Comparison of ENCODE assay signal across 1 cellular context in the genomic region with DNA sequence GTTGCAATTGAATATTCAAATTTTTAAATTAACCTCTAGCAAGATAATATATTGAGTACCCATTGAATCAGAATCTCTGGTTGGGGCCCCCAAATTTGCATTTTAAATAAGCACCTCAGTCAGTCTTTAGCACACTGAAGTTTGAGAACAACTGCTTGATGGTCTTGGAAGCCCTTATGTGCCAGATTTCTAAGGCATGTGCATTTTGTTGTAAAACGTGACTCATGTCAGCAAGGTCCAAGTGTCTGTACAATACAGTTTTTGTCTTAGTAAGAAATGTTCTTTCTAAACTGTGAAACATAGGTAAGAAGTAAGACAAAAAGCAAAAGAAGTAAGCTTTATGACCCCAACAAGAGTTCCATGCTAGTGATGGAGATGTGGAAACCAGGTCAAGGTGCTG.
TF ChIP-seq lines count a peak whose summit lies in the region.

No MANE protein-coding gene starts in this region.

TF ChIP-seq in WTC11, 78 proteins besides CTCF, POLR2A, EP300 and RAD21 (continued from another document):
- TF ChIP-seq ZNF281 (CRISPR knock-in tag; IDR thresholded peaks at IDR 0.05) (no peak), E2F5 (CRISPR knock-in tag; IDR thresholded peaks at IDR 0.05) (no peak), NFATC4 (CRISPR knock-in tag; IDR thresholded peaks at IDR 0.05) (no peak), NR3C1 (CRISPR knock-in tag; conservative IDR thresholded peaks at IDR 0.05; ENCODE audit: low read depth) (no peak), GTF2I (CRISPR knock-in tag; conservative IDR thresholded peaks at IDR 0.05) (no peak), RORB (CRISPR knock-in tag; IDR thresholded peaks at IDR 0.05) (no peak), ZNF263 (CRISPR knock-in tag; IDR thresholded peaks at IDR 0.05; ENCODE audit: low read depth) (no peak), JAZF1 (CRISPR knock-in tag; IDR thresholded peaks at IDR 0.05) (no peak), GRHL2 (CRISPR knock-in tag; IDR thresholded peaks at IDR 0.05; ENCODE audit: insufficient replicate concordance, severe bottlenecking) (no peak), MYBL2 (CRISPR knock-in tag; IDR thresholded peaks at IDR 0.05) (no peak), TEAD1 (CRISPR knock-in tag; IDR thresholded peaks at IDR 0.05) (no peak)
- TF ChIP-seq, protein P1, sequence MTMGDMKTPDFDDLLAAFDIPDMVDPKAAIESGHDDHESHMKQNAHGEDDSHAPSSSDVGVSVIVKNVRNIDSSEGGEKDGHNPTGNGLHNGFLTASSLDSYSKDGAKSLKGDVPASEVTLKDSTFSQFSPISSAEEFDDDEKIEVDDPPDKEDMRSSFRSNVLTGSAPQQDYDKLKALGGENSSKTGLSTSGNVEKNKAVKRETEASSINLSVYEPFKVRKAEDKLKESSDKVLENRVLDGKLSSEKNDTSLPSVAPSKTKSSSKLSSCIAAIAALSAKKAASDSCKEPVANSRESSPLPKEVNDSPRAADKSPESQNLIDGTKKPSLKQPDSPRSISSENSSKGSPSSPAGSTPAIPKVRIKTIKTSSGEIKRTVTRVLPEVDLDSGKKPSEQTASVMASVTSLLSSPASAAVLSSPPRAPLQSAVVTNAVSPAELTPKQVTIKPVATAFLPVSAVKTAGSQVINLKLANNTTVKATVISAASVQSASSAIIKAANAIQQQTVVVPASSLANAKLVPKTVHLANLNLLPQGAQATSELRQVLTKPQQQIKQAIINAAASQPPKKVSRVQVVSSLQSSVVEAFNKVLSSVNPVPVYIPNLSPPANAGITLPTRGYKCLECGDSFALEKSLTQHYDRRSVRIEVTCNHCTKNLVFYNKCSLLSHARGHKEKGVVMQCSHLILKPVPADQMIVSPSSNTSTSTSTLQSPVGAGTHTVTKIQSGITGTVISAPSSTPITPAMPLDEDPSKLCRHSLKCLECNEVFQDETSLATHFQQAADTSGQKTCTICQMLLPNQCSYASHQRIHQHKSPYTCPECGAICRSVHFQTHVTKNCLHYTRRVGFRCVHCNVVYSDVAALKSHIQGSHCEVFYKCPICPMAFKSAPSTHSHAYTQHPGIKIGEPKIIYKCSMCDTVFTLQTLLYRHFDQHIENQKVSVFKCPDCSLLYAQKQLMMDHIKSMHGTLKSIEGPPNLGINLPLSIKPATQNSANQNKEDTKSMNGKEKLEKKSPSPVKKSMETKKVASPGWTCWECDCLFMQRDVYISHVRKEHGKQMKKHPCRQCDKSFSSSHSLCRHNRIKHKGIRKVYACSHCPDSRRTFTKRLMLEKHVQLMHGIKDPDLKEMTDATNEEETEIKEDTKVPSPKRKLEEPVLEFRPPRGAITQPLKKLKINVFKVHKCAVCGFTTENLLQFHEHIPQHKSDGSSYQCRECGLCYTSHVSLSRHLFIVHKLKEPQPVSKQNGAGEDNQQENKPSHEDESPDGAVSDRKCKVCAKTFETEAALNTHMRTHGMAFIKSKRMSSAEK (CRISPR knock-in tag; IDR thresholded peaks at IDR 0.05; ENCODE audit: borderline replicate concordance), result no peak
